1 cellular context compared by ENCODE assay signal in genomic region chr11:118263109-118263508, GRCh38.
TF ChIP-seq lines count a peak whose summit lies in the region.

No MANE protein-coding gene starts in this region.

TF ChIP-seq in SK-N-SH, 30 proteins besides CTCF, POLR2A, EP300 and RAD21 (continued from another document):
- no peak for TF ChIP-seq REST (IDR thresholded peaks at IDR 0.05; ENCODE audit: low read depth, low read length)
- no peak for TF ChIP-seq GATA2 (CRISPR knock-in tag; IDR thresholded peaks at IDR 0.05)
- no peak for TF ChIP-seq FOSL2 (IDR thresholded peaks at IDR 0.05; ENCODE audit: borderline replicate concordance, low read depth)
- TF ChIP-seq EZH2phosphoT487 (IDR thresholded peaks at IDR 0.05; ENCODE audit: borderline replicate concordance, low read depth): no peak
- no peak for TF ChIP-seq MEF2A (IDR thresholded peaks at IDR 0.05; ENCODE audit: borderline replicate concordance, low read depth)
- no peak for TF ChIP-seq NRF1 (IDR thresholded peaks at IDR 0.05; ENCODE audit: low read depth, low read length)
- TF ChIP-seq, protein P1, sequence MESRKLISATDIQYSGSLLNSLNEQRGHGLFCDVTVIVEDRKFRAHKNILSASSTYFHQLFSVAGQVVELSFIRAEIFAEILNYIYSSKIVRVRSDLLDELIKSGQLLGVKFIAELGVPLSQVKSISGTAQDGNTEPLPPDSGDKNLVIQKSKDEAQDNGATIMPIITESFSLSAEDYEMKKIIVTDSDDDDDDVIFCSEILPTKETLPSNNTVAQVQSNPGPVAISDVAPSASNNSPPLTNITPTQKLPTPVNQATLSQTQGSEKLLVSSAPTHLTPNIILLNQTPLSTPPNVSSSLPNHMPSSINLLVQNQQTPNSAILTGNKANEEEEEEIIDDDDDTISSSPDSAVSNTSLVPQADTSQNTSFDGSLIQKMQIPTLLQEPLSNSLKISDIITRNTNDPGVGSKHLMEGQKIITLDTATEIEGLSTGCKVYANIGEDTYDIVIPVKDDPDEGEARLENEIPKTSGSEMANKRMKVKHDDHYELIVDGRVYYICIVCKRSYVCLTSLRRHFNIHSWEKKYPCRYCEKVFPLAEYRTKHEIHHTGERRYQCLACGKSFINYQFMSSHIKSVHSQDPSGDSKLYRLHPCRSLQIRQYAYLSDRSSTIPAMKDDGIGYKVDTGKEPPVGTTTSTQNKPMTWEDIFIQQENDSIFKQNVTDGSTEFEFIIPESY (IDR thresholded peaks at IDR 0.05; ENCODE audit: borderline replicate concordance, low read depth): no peak
